ENCODE assay signal across 16 cellular contexts in genomic region chr5:151058301-151058700, GRCh38. TPM values are rescaled to one million over a fixed set of nuclear protein-coding genes. Genes with fewer than 3 reads are reported as not detected.
DNase-seq lines count a peak whose midpoint lies in the region; ATAC-seq, FAIRE-seq and TF ChIP-seq lines count a peak whose summit lies in the region.
"Had no signal": no experiment of that assay in that cellular context is flagged by ENCODE, and none has a peak within 500 bp of the region (broad histone marks: within the 10 kb centered on the region; RNA-seq: fewer than 3 reads in every experiment).

No MANE protein-coding gene starts in this region.

- no peak for TF ChIP-seq RAD21 in A549 (conservative IDR thresholded peaks at IDR 0.05 in 1 of 2, IDR thresholded peaks at IDR 0.05 in 1 of 2)
- no peak for TF ChIP-seq RAD21 in liver (IDR thresholded peaks at IDR 0.05)

- H3K27ac ChIP-seq in A549 (peak overlapping the region in 1 of 2 experiments; percentile 81; a peak in 2 of 6 replicates), liver (ENCODE audit: low read depth in 1 of 2, low read length in 2 of 2) (peak overlapping the region in 1 of 2 donors; percentile 94)

- peak; percentile 33 to 45; a peak in 5 of 6 replicates for ATAC-seq in A549
- ATAC-seq in activated B cell treated with CpG ODN at 0.5 μM for 24 hours (ENCODE audit: low read depth): no peak
- ATAC-seq in GM21526 (IDR thresholded peaks at IDR 0.05; ENCODE audit: low FRiP score, unreplicated experiment): no peak

- intact Hi-C loops in activated B cell treated with CpG ODN at 0.5 μM for 24 hours (cut with micrococcal nuclease): loop anchor here (2.0 kb wide), 1 partner anchor 156 kb away; no protein-coding TSS in a partner anchor

- FAIRE-seq in A549 (lab: Jason Lieb, UNC): no peak
- FAIRE-seq: colon had no signal

- no peaks in the 10 kb centered on the region for H3K27me3 ChIP-seq in liver (ENCODE audit: control insufficient read depth in 4 of 4, insufficient read depth in 4 of 4, low read length in 3 of 4)

- peaks cover 4 to 52% (median 37%) of the 10 kb centered on the region in 4 donors for H3K36me3 ChIP-seq in liver (ENCODE audit: control insufficient read depth in 4 of 4, insufficient read depth in 3 of 4, low read depth in 1 of 4, low read length in 3 of 4)

- H3K4me3 Mint-ChIP-seq in activated B cell treated with CpG ODN at 0.5 μM for 24 hours: no peak overlapping the region
- H3K4me3 Mint-ChIP-seq: activated naive CD4-positive, alpha-beta T cell treated with anti-CD3 and anti-CD28 coated beads, Interleukin-2, amount 50 U/mL, for 24 hours had no signal

- TF ChIP-seq CTCF in A549 (IDR thresholded peaks at IDR 0.05): no peak
- peak; percentile 37 for TF ChIP-seq CTCF in GM12864 (IDR thresholded peaks at IDR 0.05; ENCODE audit: low read depth, low read length, missing control alignments)
- TF ChIP-seq CTCF in activated B cell treated with CpG ODN at 0.5 μM for 24 hours (IDR thresholded peaks at IDR 0.05): no peak
- peak; percentile 4 for TF ChIP-seq CTCF in liver (IDR thresholded peaks at IDR 0.05; ENCODE audit: low read depth, low read length, missing input control)

- H3K4me1 ChIP-seq in A549 (peaks cover 35% of the 10 kb centered on the region), liver (ENCODE audit: control insufficient read depth in 4 of 4, insufficient read depth in 4 of 4, low read length in 3 of 4) (peaks cover 2 to 41% (median 27%) of the 10 kb centered on the region in 4 donors)

- H3K4me3 ChIP-seq in A549 (no peak overlapping the region), GM12864 (ENCODE audit: low read depth, low read length) (no peak overlapping the region), liver (ENCODE audit: low read depth in 1 of 3, low read length in 3 of 3) (no peak overlapping the region)

- no peak overlapping the region for H3K9ac ChIP-seq in liver (ENCODE audit: low read depth in 1 of 2, low read length in 2 of 2)

- POLR2A ChIA-PET in A549 (lab: Yijun Ruan, JAX): no interaction called here
- POLR2A ChIA-PET in activated B cell treated with CpG ODN at 0.5 μM for 24 hours (lab: Charles Lee): interaction anchor here (0.8 to 8.2 kb wide), 13 partner anchors 11 to 194 kb away, joined by 3 to 215 read pairs (median 6); partner anchors contain the start of genes ANXA6, GM2A and TNIP1

- TF ChIP-seq EP300 in A549 (IDR thresholded peaks at IDR 0.05): no peak

- peaks cover 83% of the 10 kb centered on the region for H3K4me1 Mint-ChIP-seq in activated B cell treated with CpG ODN at 0.5 μM for 24 hours

- H3K9me3 ChIP-seq in A549 (no peaks in the 10 kb centered on the region), liver (ENCODE audit: control insufficient read depth in 4 of 4, low read length in 3 of 4) (no peaks in the 10 kb centered on the region)

- peak overlapping the region; percentile 96 for H3K27ac Mint-ChIP-seq in activated B cell treated with CpG ODN at 0.5 μM for 24 hours

- H3K4me2 ChIP-seq in A549: no peak overlapping the region

- CTCF ChIA-PET in A549 (lab: Yijun Ruan, JAX) (interaction anchor here (0.7 to 13.9 kb wide), 8 partner anchors 9 to 106 kb away, joined by 3 to 704 read pairs (median 4); no protein-coding TSS in a partner anchor), activated B cell treated with CpG ODN at 0.5 μM for 24 hours (lab: Charles Lee) (interaction anchor here (0.8 to 16.2 kb wide), 12 partner anchors 9 to 181 kb away, joined by 3 to 625 read pairs (median 4); no protein-coding TSS in a partner anchor)

- 94% methylated on average over 5 of the region's 5 CpGs for WGBS in A549 (ENCODE audit: missing lambda C conversion rate)
- WGBS in liver: 95% methylated on average over 5 of the region's 5 CpGs

- no peak for TF ChIP-seq POLR2A in A549 (IDR thresholded peaks at IDR 0.05; ENCODE audit: low read length)

- H3K9me3 Mint-ChIP-seq in activated B cell treated with CpG ODN at 0.5 μM for 24 hours: no peaks in the 10 kb centered on the region
- H3K9me3 Mint-ChIP-seq: activated naive CD4-positive, alpha-beta T cell treated with anti-CD3 and anti-CD28 coated beads, Interleukin-2, amount 50 U/mL, for 24 hours had no signal

- peaks cover 99% of the 10 kb centered on the region for H3K36me3 Mint-ChIP-seq in activated B cell treated with CpG ODN at 0.5 μM for 24 hours (ENCODE audit: low read depth)

- no peak for DNase-seq in A549 (ENCODE audit: low read depth in 1 of 2, low spot score in 1 of 2)
- no peak for DNase-seq in GM12864 (ENCODE audit: low read depth)
- no peak for DNase-seq in activated B cell treated with CpG ODN at 0.5 μM for 24 hours
- DNase-seq in hippocampal formation (lab: John Stamatoyannopoulos, UW): no peak
- no peak for DNase-seq in stimulated activated CD4-positive, alpha-beta T cell treated with anti-CD3 and anti-CD28 coated beads, Interleukin-4, amount 100 ng/mL, for 24 hours
- no peak for DNase-seq in mucosa of gallbladder (ENCODE audit: low spot score)
- DNase-seq: KG1; NCI-H1436 treated with DMSO at 0.1 percent for 48 hours; NCI-H510A; stimulated activated naive CD4-positive, alpha-beta T cell treated with Interleukin-2 at 50 U/mL for 16 hours had no signal

- H3K27me3 Mint-ChIP-seq in activated B cell treated with CpG ODN at 0.5 μM for 24 hours: no peaks in the 10 kb centered on the region
- H3K27me3 Mint-ChIP-seq: activated naive CD4-positive, alpha-beta T cell treated with anti-CD3 and anti-CD28 coated beads, Interleukin-2, amount 50 U/mL, for 24 hours had no signal

TF ChIP-seq in A549, 52 proteins besides CTCF, POLR2A, EP300 and RAD21 (continues in another document):
- TF ChIP-seq JUNB (IDR thresholded peaks at IDR 0.05) (no peak), HEYL (CRISPR knock-in tag; IDR thresholded peaks at IDR 0.05) (no peak), TP53 (CRISPR knock-in tag; IDR thresholded peaks at IDR 0.05) (no peak), HOXA7 (CRISPR knock-in tag; IDR thresholded peaks at IDR 0.05) (no peak), TFCP2L1 (CRISPR knock-in tag; IDR thresholded peaks at IDR 0.05) (no peak), CBX2 (IDR thresholded peaks at IDR 0.05; ENCODE audit: borderline replicate concordance, low read depth) (no peak), EHMT2 (IDR thresholded peaks at IDR 0.05; ENCODE audit: low read depth) (no peak), BCL3 (IDR thresholded peaks at IDR 0.05) (no peak)
- TF ChIP-seq, protein P1, sequence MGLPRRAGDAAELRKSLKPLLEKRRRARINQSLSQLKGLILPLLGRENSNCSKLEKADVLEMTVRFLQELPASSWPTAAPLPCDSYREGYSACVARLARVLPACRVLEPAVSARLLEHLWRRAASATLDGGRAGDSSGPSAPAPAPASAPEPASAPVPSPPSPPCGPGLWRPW (IDR thresholded peaks at IDR 0.05): no peak

TF ChIP-seq in liver, 16 proteins besides CTCF, POLR2A, EP300 and RAD21 (continues in another document):
- TF ChIP-seq, protein P2, sequence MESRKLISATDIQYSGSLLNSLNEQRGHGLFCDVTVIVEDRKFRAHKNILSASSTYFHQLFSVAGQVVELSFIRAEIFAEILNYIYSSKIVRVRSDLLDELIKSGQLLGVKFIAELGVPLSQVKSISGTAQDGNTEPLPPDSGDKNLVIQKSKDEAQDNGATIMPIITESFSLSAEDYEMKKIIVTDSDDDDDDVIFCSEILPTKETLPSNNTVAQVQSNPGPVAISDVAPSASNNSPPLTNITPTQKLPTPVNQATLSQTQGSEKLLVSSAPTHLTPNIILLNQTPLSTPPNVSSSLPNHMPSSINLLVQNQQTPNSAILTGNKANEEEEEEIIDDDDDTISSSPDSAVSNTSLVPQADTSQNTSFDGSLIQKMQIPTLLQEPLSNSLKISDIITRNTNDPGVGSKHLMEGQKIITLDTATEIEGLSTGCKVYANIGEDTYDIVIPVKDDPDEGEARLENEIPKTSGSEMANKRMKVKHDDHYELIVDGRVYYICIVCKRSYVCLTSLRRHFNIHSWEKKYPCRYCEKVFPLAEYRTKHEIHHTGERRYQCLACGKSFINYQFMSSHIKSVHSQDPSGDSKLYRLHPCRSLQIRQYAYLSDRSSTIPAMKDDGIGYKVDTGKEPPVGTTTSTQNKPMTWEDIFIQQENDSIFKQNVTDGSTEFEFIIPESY (IDR thresholded peaks at IDR 0.05): no peak
- TF ChIP-seq TAF1 (conservative IDR thresholded peaks at IDR 0.05) (no peak), FOXA1 (IDR thresholded peaks at IDR 0.05) (no peak), RXRA (IDR thresholded peaks at IDR 0.05) (no peak), FOXA2 (IDR thresholded peaks at IDR 0.05) (no peak), NR2F2 (IDR thresholded peaks at IDR 0.05) (no peak), JUND (IDR thresholded peaks at IDR 0.05) (no peak), HNF4G (IDR thresholded peaks at IDR 0.05) (no peak)
- TF ChIP-seq, protein P3, sequence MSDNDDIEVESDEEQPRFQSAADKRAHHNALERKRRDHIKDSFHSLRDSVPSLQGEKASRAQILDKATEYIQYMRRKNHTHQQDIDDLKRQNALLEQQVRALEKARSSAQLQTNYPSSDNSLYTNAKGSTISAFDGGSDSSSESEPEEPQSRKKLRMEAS (IDR thresholded peaks at IDR 0.05): no peak

RNA-seq across cellular contexts. Expression of gene TNIP1, which starts 22.5 kb away (rescaled TPM):
- polyA plus RNA-seq in A549 (2011; rRNA removed): 43.4 and 48.4 TPM in 2 replicates
- polyA plus RNA-seq in A549 (2012; cell fraction: cytosol; rRNA removed): 52.4 and 56.8 TPM in 2 replicates
- 55.4 and 64.7 TPM in 2 replicates for polyA plus RNA-seq in A549 (2012; cell fraction: nucleus; rRNA removed)
- 53.4 to 68.2 TPM (median 55.8 TPM) in 3 replicates for polyA plus RNA-seq in A549 (2017; fragmentation: RNase III; extraction: RNeasy Plus Mini Kit Qiagen cat#74134 plus additional on column Dnase treatment)
- 77.5 and 77.6 TPM in 2 replicates for polyA minus RNA-seq in A549 (2011; rRNA and poly(A)+ RNA removed)
- 506 and 512 TPM in 2 replicates for total RNA-seq in activated B cell treated with CpG ODN at 0.5 μM for 24 hours
- 100 to 1,000 TPM in 1 of 2 donors, 10 to 100 TPM in 1; 50.9 to 101 TPM for total RNA-seq in liver
- 10 to 100 TPM; 33.2 to 45.1 TPM for polyA plus RNA-seq in liver
- 124 TPM for total RNA-seq in mucosa of gallbladder

RNA-seq across cellular contexts. Expression of gene GPX3, which starts 37.9 kb away (rescaled TPM):
- polyA plus RNA-seq in A549 (2011; rRNA removed) (26.4 and 34.8 TPM in 2 replicates), A549 (2017; fragmentation: RNase III; extraction: RNeasy Plus Mini Kit Qiagen cat#74134 plus additional on column Dnase treatment) (13.6 to 16.8 TPM (median 16.2 TPM) in 3 replicates), liver (100 to 1,000 TPM; 318 to 878 TPM)
- polyA plus RNA-seq in A549 (2012; cell fraction: cytosol; rRNA removed): 22.2 and 24.6 TPM in 2 replicates
- 9.0 and 10.4 TPM in 2 replicates for polyA plus RNA-seq in A549 (2012; cell fraction: nucleus; rRNA removed)
- polyA minus RNA-seq in A549 (2011; rRNA and poly(A)+ RNA removed): 29.1 and 40.9 TPM in 2 replicates
- total RNA-seq in activated B cell treated with CpG ODN at 0.5 μM for 24 hours (0.18 and 0.76 TPM in 2 replicates), liver (100 to 1,000 TPM in 1 of 2 donors, 10 to 100 TPM in 1; 72.9 to 156 TPM), mucosa of gallbladder (131 TPM)
- total RNA-seq: activated CD8-positive, alpha-beta memory T cell treated with anti-CD3 and anti-CD28 coated beads for 36 hours; T-helper 2 cell treated with Interferon-gamma antibody and Interleukin-4, amounts not matched to agents 100 ng/mL and 5 ng/mL, for 36 hours had no signal

Comparison
In these comparisons a context has a peak if more than half of its experiments do, and no peak if none do; other contexts are left out.
1. ATAC-seq: peak in A549 (2 of 2); none in activated B cell treated with CpG ODN at 0.5 μM for 24 hours (single experiment) and GM21526 (single experiment).
2. CTCF ChIP-seq: peak in GM12864 (single experiment) and liver (single experiment); none in A549 (single experiment) and activated B cell treated with CpG ODN at 0.5 μM for 24 hours (single experiment).
3. RNA of gene GPX3, which starts 37.9 kb away (total RNA-seq): 72.9 to 156 TPM in liver and 131 TPM in mucosa of gallbladder (single experiment); 0.18 to 0.76 TPM in activated B cell treated with CpG ODN at 0.5 μM for 24 hours; every median in the first group is over 10 times any median in the second.